8 cellular contexts compared by ENCODE assay signal in genomic region chr5:150758210-150758533, GRCh38. TPM values are rescaled to one million over a fixed set of nuclear protein-coding genes. Genes with fewer than 3 reads are reported as not detected.
A peak's percentile ranks its signal among the peaks of the same experiment; 100 is the strongest.
DNase-seq lines count a peak whose midpoint lies in the region; ATAC-seq, FAIRE-seq and TF ChIP-seq lines count a peak whose summit lies in the region.

No MANE protein-coding gene starts in this region.

- H3K9me3 ChIP-seq in left lung = no peaks in the 10 kb centered on the region
- no peaks in the 10 kb centered on the region for H3K9me3 ChIP-seq in uterus

- ATAC-seq in GM19035 (IDR thresholded peaks at IDR 0.05; ENCODE audit: unreplicated experiment) (peak; percentile 18), HG03045 (IDR thresholded peaks at IDR 0.05; ENCODE audit: unreplicated experiment) (peak; percentile 11), left lung (peak; percentile 38)

- FAIRE-seq in GM12891 (lab: Jason Lieb, UNC) = no peak

- H3K27ac ChIP-seq in adipose tissue (ENCODE audit: low read depth, low read length) = peak overlapping the region; percentile 77
- H3K27ac ChIP-seq in left lung = peak overlapping the region; percentile 95 to 96
- H3K27ac ChIP-seq in uterus = peak overlapping the region; percentile 96 to 98

- 1 to 2% (median 1%) methylated on average over 11 of the region's 11 CpGs for WGBS in adipose tissue, 3 donors

- TF ChIP-seq CTCF in left lung (IDR thresholded peaks at IDR 0.05) = no peak
- peak in 1 of 4 experiments; percentile 0 for TF ChIP-seq CTCF in uterus (IDR thresholded peaks at IDR 0.05)

- peaks cover 16 to 63% of the 10 kb centered on the region in 2 donors for H3K4me1 ChIP-seq in left lung
- peaks cover 0 to 18% of the 10 kb centered on the region in 2 donors for H3K4me1 ChIP-seq in uterus

- DNase-seq in left lung (peak in 1 of 2 donors; percentile 78), uterus (no peak), hippocampal formation (lab: John Stamatoyannopoulos, UW) (no peak), middle frontal gyrus (ENCODE audit: extremely low spot score, low spot score) (no peak), GM12891 (ENCODE audit: insufficient read length, low spot score) (no peak)

- TF ChIP-seq POLR2A in uterus (IDR thresholded peaks at IDR 0.05) (peak in 1 of 2 donors; percentile 15), GM12891 (IDR thresholded peaks at IDR 0.05; ENCODE audit: low read depth, low read length) (no peak)

- H3K27me3 ChIP-seq in left lung = no peaks in the 10 kb centered on the region
- H3K27me3 ChIP-seq in uterus = no peaks in the 10 kb centered on the region

- intact Hi-C loops in left lung (cut with DNase I) (no loop called here), uterus (cut with DNase I; ENCODE audit: low total_unique reads) (no loop called here)

- H3K36me3 ChIP-seq in left lung (peaks cover 0 to 33% of the 10 kb centered on the region in 2 donors), uterus (no peaks in the 10 kb centered on the region)

- H3K4me3 ChIP-seq in left lung (peak overlapping the region; percentile 50 to 77), uterus (peak overlapping the region; percentile 54 to 70)

TF ChIP-seq in GM12891, 5 proteins besides CTCF, POLR2A, EP300 and RAD21:
- TF ChIP-seq TAF1 (IDR thresholded peaks at IDR 0.05; ENCODE audit: low read depth, low read length) (no peak), POLR2AphosphoS5 (IDR thresholded peaks at IDR 0.05; ENCODE audit: low read depth, low read length) (no peak), PAX5 (IDR thresholded peaks at IDR 0.05; ENCODE audit: insufficient read depth, low read length, severe bottlenecking) (no peak)

RNA-seq across cellular contexts. Expression of gene DCTN4, which starts 0.6 kb away (rescaled TPM):
- polyA plus RNA-seq in adipose tissue = 10 to 100 TPM; 22.5 to 24.3 (median 23.1) TPM
- total RNA-seq in left lung = 10 to 100 TPM; 69.5 to 70.0 TPM
- 10 to 100 TPM; 33.3 to 82.7 (median 62.3) TPM for total RNA-seq in uterus
- 11.9 TPM for polyA plus RNA-seq in GM12891 (2012; ENCODE audit: low read depth, missing spikeins)

RNA-seq across cellular contexts. Expression of gene SMIM3, which starts 20.4 kb away (rescaled TPM):
- 100 to 1,000 TPM in 2 of 3 donors, 10 to 100 TPM in 1; 31.7 to 152 (median 114) TPM for polyA plus RNA-seq in adipose tissue
- 10 to 100 TPM; 16.4 to 20.1 TPM for total RNA-seq in left lung
- total RNA-seq in uterus = 10 to 100 TPM in 3 of 4 donors, 1 to 10 TPM in 1; 2.6 to 55.9 (median 32.1) TPM
- polyA plus RNA-seq in GM12891 (2012; ENCODE audit: low read depth, missing spikeins) = 24.6 TPM

RNA-seq across cellular contexts. Expression of gene RBM22, which starts 57.3 kb away (rescaled TPM):
- 10 to 100 TPM; 17.0 to 24.4 (median 24.1) TPM for polyA plus RNA-seq in adipose tissue
- 10 to 100 TPM; 36.4 to 48.1 TPM for total RNA-seq in left lung
- 10 to 100 TPM; 38.2 to 58.4 (median 43.2) TPM for total RNA-seq in uterus
- polyA plus RNA-seq in GM12891 (2012; ENCODE audit: low read depth, missing spikeins) = 37.9 TPM
